ENCODE assay signal across 8 cellular contexts in the genomic region with DNA sequence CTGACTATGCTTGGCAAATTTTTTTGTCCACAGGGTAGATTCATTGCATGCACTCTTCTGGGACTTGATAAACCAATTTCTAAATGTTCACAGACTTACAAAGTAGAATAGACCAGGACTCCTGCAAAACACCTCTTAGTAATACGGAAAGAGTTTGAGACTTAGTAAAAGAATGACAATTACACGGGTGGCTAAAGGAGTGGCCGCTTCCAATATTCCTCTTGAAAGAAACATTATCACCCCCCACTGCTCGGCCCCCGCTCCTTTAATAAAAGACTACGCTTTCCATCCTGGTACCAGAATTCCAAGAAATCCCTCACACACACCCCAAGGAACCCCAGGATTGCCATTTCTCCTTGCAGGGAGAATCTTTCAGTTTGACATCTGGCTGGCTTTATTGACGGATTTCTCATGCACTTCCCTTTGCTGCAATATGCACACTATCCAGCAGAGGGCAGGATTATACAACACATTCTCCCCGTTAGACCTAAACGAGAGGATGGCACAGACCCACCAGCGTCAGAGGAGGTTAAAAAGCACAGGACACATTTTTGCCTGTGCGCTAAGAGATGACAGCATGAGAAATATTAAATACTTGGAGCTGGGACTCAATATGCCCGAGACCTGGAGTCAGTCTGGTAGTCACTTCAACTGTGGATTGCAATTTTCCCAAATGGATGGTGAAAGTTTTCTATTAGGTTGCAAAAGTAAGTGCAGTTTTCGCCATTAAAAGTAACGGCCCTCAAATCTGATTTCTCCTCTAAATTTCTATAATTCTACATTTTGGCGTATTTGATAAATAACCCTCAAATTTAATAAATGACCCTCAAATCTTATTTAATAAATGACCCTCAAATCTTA. TPM values are rescaled to one million over a fixed set of nuclear protein-coding genes. Genes with fewer than 3 reads are reported as not detected.
DNase-seq lines count a peak whose midpoint lies in the region; ATAC-seq lines count a peak whose summit lies in the region.

No MANE protein-coding gene starts in this region.

- ATAC-seq in HG02798 (IDR thresholded peaks at IDR 0.05; ENCODE audit: poor library complexity, unreplicated experiment), result peak; percentile 76
- ATAC-seq in HG02884 (IDR thresholded peaks at IDR 0.05; ENCODE audit: unreplicated experiment), result no peak

- DNase-seq in ELF-1 (ENCODE audit: low read depth, low spot score), result peak; percentile 77
- DNase-seq in NCI-H2227 treated with DMSO at 0.1 percent for 48 hours (lab: John Stamatoyannopoulos, UW), result peak; percentile 66
- DNase-seq in activated CD4-positive, alpha-beta T cell treated with anti-CD3 and anti-CD28 coated beads for 1 hour, result peak; percentile 21
- DNase-seq in cerebellum (ENCODE audit: low spot score), result peak; percentile 83
- DNase-seq in left kidney (ENCODE audit: low read depth, low spot score), result peak; percentile 91
- DNase-seq in stimulated activated CD4-positive, alpha-beta T cell treated with anti-CD3 and anti-CD28 coated beads, Interleukin-4, amount 100 ng/mL, for 24 hours, result peak; percentile 73

RNA-seq across cellular contexts. Expression of a gene that starts 46.6 kb away (rescaled TPM):
- 3.7 TPM for total RNA-seq in cerebellum

Comparison
In these comparisons a context has a peak if more than half of its experiments do, and no peak if none do; other contexts are left out.
1. DNase-seq: peak in every context shown above with its lines; median percentile 91 in left kidney; 83 in cerebellum; 77 in ELF-1; 73 in stimulated activated CD4-positive, alpha-beta T cell treated with anti-CD3 and anti-CD28 coated beads, Interleukin-4, amount 100 ng/mL, for 24 hours; 66 in NCI-H2227 treated with DMSO at 0.1 percent for 48 hours; 21 in activated CD4-positive, alpha-beta T cell treated with anti-CD3 and anti-CD28 coated beads for 1 hour.